ENCODE assay signal across 8 cellular contexts in genomic region chr11:18634140-18635032, GRCh38.
A peak's percentile ranks its signal among the peaks of the same experiment; 100 is the strongest.
DNase-seq lines count a peak whose midpoint lies in the region; ATAC-seq and TF ChIP-seq lines count a peak whose summit lies in the region.

SPTY2D1 (minus strand) TSS chr11:18634342; CDS start chr11:18634257, 85 bp downstream.

- ATAC-seq in GM19035 (IDR thresholded peaks at IDR 0.05; ENCODE audit: unreplicated experiment) (peak; percentile 98), HG03354 (IDR thresholded peaks at IDR 0.05; ENCODE audit: poor library complexity, severe bottlenecking, unreplicated experiment) (peak; percentile 95)
- peak; percentile 93 to 95 for ATAC-seq in activated CD4-positive, CD25-positive, alpha-beta regulatory T cell treated with anti-CD3 and anti-CD28 coated beads, Interleukin-2, amount 50 U/mL, for 24 hours

- TF ChIP-seq CTCF in AG09319 (IDR thresholded peaks at IDR 0.05; ENCODE audit: low read depth, low read length), result no peak

- DNase-seq in AG09319 (ENCODE audit: extremely low read depth, low read depth) (peak; percentile 98), NCI-H446 treated with DMSO at 0.1 percent for 48 hours (lab: John Stamatoyannopoulos, UW) (peak; percentile 98), cerebellar cortex (ENCODE audit: low spot score) (peak; percentile 100), islet precursor cell (peak; percentile 100)
- DNase-seq in stimulated activated CD4-positive, alpha-beta T cell treated with anti-CD3 and anti-CD28 coated beads, Interleukin-12 subunit alpha, Interleukin-12 subunit beta, amount 100 ng/mL, for 48 hours (ENCODE audit: low read depth in 2 of 3, low spot score in 1 of 3), result peak; percentile 94 to 98 (median 96)

Comparison
In these comparisons a context has a peak if more than half of its experiments do, and no peak if none do; other contexts are left out.
1. Peak in every context shown above with its lines: DNase-seq and ATAC-seq.